18 cellular contexts compared by ENCODE assay signal in genomic region chr4:157587681-157588423, GRCh38.
A peak's percentile ranks its signal among the peaks of the same experiment; 100 is the strongest.
DNase-seq lines count a peak whose midpoint lies in the region; ATAC-seq and TF ChIP-seq lines count a peak whose summit lies in the region.
"Had no signal": no experiment of that assay in that cellular context is flagged by ENCODE, and none has a peak within 500 bp of the region (broad histone marks: within the 10 kb centered on the region; RNA-seq: fewer than 3 reads in every experiment).

No MANE protein-coding gene starts in this region.

- no peaks in the 10 kb centered on the region for H3K79me2 ChIP-seq in neural progenitor cell (ENCODE audit: low read depth)

- H3K36me3 ChIP-seq in neural progenitor cell, result no peaks in the 10 kb centered on the region
- H3K36me3 ChIP-seq: BLaER1 had no signal

- no peak overlapping the region for H3K4me2 ChIP-seq in neural progenitor cell
- H3K4me2 ChIP-seq: BLaER1 had no signal

- peak; percentile 4 for DNase-seq in NCI-H748 (lab: John Stamatoyannopoulos, UW; ENCODE audit: unreplicated experiment)
- DNase-seq in NCI-H748 treated with DMSO at 0.1 percent for 48 hours (lab: John Stamatoyannopoulos, UW), result no peak
- DNase-seq in NCI-H146 (lab: John Stamatoyannopoulos, UW), result peak; percentile 3
- DNase-seq in NCI-H526 treated with DMSO at 0.1 percent for 48 hours (lab: John Stamatoyannopoulos, UW), result peak; percentile 26
- no peak for DNase-seq in neural progenitor cell (ENCODE audit: low spot score)
- no peak for DNase-seq in occipital lobe (lab: John Stamatoyannopoulos, UW)
- DNase-seq: 8988T; CD4-positive, alpha-beta memory T cell; DMS79 treated with DMSO at 0.1 percent for 48 hours; GF-D8; GOT3; H9; KG1 had no signal

- H4K20me1 ChIP-seq in neural progenitor cell (ENCODE audit: low read depth), result no peaks in the 10 kb centered on the region
- H4K20me1 ChIP-seq: BLaER1 had no signal

- H3K4me1 ChIP-seq in neural progenitor cell, result no peaks in the 10 kb centered on the region
- H3K4me1 ChIP-seq: BLaER1 had no signal

- peak overlapping the region; percentile 30 for H2AFZ ChIP-seq in neural progenitor cell (replicated peaks)

- no peak overlapping the region for H3K4me3 Mint-ChIP-seq in neural progenitor cell
- H3K4me3 Mint-ChIP-seq: CD14-positive monocyte; CD4-positive, alpha-beta memory T cell; H9 had no signal

- no peak for TF ChIP-seq CTCF in neural progenitor cell (IDR thresholded peaks at IDR 0.05)

- no peaks in the 10 kb centered on the region for H3K4me1 Mint-ChIP-seq in neural progenitor cell
- H3K4me1 Mint-ChIP-seq: CD14-positive monocyte; CD4-positive, alpha-beta memory T cell had no signal

- H3K36me3 Mint-ChIP-seq in neural progenitor cell, result no peaks in the 10 kb centered on the region
- H3K36me3 Mint-ChIP-seq: CD14-positive monocyte; CD4-positive, alpha-beta memory T cell had no signal

- H3F3A ChIP-seq in neural progenitor cell (ENCODE audit: low read depth), result no peaks in the 10 kb centered on the region

- no peak for ATAC-seq in GM21367 (IDR thresholded peaks at IDR 0.05; ENCODE audit: unreplicated experiment)
- no peak for ATAC-seq in GM19452 (IDR thresholded peaks at IDR 0.05; ENCODE audit: unreplicated experiment)

- no peak overlapping the region for H3K27ac Mint-ChIP-seq in neural progenitor cell
- H3K27ac Mint-ChIP-seq: CD14-positive monocyte; CD4-positive, alpha-beta memory T cell had no signal

- H3K9me3 Mint-ChIP-seq in neural progenitor cell, result peaks cover under 1% of the 10 kb centered on the region

- no peaks in the 10 kb centered on the region for H3K9me3 ChIP-seq in neural progenitor cell (ENCODE audit: low read depth)
- H3K9me3 ChIP-seq: BLaER1 had no signal

- no peak overlapping the region for H3K27ac ChIP-seq in neural progenitor cell
- H3K27ac ChIP-seq: BLaER1, HL-60 had no signal

- H3K27me3 Mint-ChIP-seq in neural progenitor cell (ENCODE audit: insufficient read depth, low read depth), result no peaks in the 10 kb centered on the region
- H3K27me3 Mint-ChIP-seq: CD4-positive, alpha-beta memory T cell had no signal

- no peak overlapping the region for H3K4me3 ChIP-seq in neural progenitor cell
- H3K4me3 ChIP-seq: BLaER1 had no signal

- H3K27me3 ChIP-seq in neural progenitor cell, result no peaks in the 10 kb centered on the region
- H3K27me3 ChIP-seq: BLaER1 had no signal

- no peak overlapping the region for H3K9ac ChIP-seq in neural progenitor cell
- H3K9ac ChIP-seq: BLaER1 had no signal

Comparison
In these comparisons a context has a peak if more than half of its experiments do, and no peak if none do; other contexts are left out.
1. DNase-seq: peak in NCI-H748 (single experiment), NCI-H146 (single experiment) and NCI-H526 treated with DMSO at 0.1 percent for 48 hours (single experiment); none in NCI-H748 treated with DMSO at 0.1 percent for 48 hours (single experiment), neural progenitor cell (single experiment) and occipital lobe (single experiment).